In the genomic region with DNA sequence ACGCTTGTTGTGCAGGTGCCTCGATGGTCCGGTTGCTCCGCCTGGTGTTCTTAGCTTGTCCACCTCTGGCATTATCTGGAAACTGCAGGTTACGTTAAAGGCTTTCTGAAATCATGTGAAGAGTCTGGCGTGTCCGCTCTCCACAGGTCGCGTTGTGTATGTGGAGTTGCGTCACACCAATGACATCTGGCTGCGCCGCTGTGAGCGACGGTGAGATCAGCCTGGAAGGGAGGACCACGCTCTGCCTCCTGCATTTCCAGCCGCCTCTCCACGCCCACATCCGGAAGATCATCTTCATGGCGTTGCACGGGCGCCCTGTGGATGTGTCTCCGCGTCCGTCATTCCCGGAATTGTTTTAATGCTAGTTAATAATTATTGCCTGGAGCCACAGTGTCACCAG, we compare ENCODE assay signal across 18 cellular contexts. TPM values are rescaled to one million over a fixed set of nuclear protein-coding genes. Genes with fewer than 3 reads are reported as not detected.
"Had no signal": no experiment of that assay in that cellular context is flagged by ENCODE, and none has a peak within 500 bp of the region (broad histone marks: within the 10 kb centered on the region; RNA-seq: fewer than 3 reads in every experiment).

No MANE protein-coding gene starts in this region.

- H3K9me3 ChIP-seq: neutrophil had no signal

- H3K36me3 ChIP-seq: neutrophil had no signal

- DNase-seq: activated CD4-positive, alpha-beta T cell treated with anti-CD3 and anti-CD28 coated beads, Interleukin-2, amount 50 U/mL, for 4 hours; activated CD4-positive, CD25-positive, alpha-beta regulatory T cell treated with anti-CD3 and anti-CD28 coated beads, Interleukin-2, amount 50 U/mL, for 72 hours; activated naive CD4-positive, alpha-beta T cell treated with anti-CD3 and anti-CD28 coated beads for 36 hours; activated naive CD8-positive, alpha-beta T cell treated with anti-CD3 and anti-CD28 coated beads, Interleukin-2, amount 50 U/mL, for 24 hours; activated T-cell treated with anti-CD3 and anti-CD28 coated beads for 4 hours; effector memory CD4-positive, alpha-beta T cell; head of caudate nucleus; immature natural killer cell; mesendoderm; natural killer cell; small intestine; stimulated activated CD4-positive, alpha-beta T cell treated with anti-CD3 and anti-CD28 coated beads, Interleukin-4, amount 100 ng/mL, for 4 hours; stimulated activated CD8-positive, alpha-beta memory T cell treated with anti-CD3 and anti-CD28 coated beads, Interleukin-4, amount 100 ng/mL, for 48 hours; stimulated activated naive CD4-positive, alpha-beta T cell treated with Interleukin-2 at 50 U/mL for 16 hours had no signal

- ATAC-seq: activated naive CD8-positive, alpha-beta T cell treated with anti-CD3 and anti-CD28 coated beads, Interleukin-2, amount 50 U/mL, for 24 hours; activated T-helper 17 cell treated with anti-CD3 and anti-CD28 coated beads, Interleukin-2, amount 50 U/mL, for 72 hours; natural killer cell had no signal

- H3K27ac ChIP-seq: epithelial cell of prostate, neutrophil had no signal

RNA-seq across cellular contexts. Expression of a gene that starts 50.6 kb away (rescaled TPM):
- polyA plus RNA-seq: aorta, immature natural killer cell had no signal
